Comparison of ENCODE assay signal across 8 cellular contexts in genomic region chr1:10693152-10693496, GRCh38.
A peak's percentile ranks its signal among the peaks of the same experiment; 100 is the strongest.
DNase-seq lines count a peak whose midpoint lies in the region; TF ChIP-seq lines count a peak whose summit lies in the region.

No MANE protein-coding gene starts in this region.

- intact Hi-C loops in head of caudate nucleus (cut with DNase I) = no loop called here

- H3K4me2 ChIP-seq in smooth muscle cell = peak overlapping the region; percentile 98

- H3K4me1 ChIP-seq in iPS-20b (ENCODE audit: insufficient read depth, low read length) (no peaks in the 10 kb centered on the region; the same call in 1 of the 2 replicates), smooth muscle cell (ENCODE audit: low read depth) (peaks cover 2% of the 10 kb centered on the region)

- H3K9me3 Mint-ChIP-seq in activated CD4-positive, alpha-beta memory T cell treated with anti-CD3 and anti-CD28 coated beads, Interleukin-2, amount 10 ng/mL, durations not matched to agents 7 days and 5 days = no peaks in the 10 kb centered on the region

- no peak overlapping the region for H2AFZ ChIP-seq in smooth muscle cell (ENCODE audit: low read depth)

- H3K79me2 ChIP-seq in smooth muscle cell (ENCODE audit: low read depth) = no peaks in the 10 kb centered on the region

- H3F3A ChIP-seq in smooth muscle cell (ENCODE audit: low read depth) = no peaks in the 10 kb centered on the region

- peak overlapping the region; percentile 56 for H3K4me3 ChIP-seq in HL-60 (replicated peaks; ENCODE audit: insufficient read depth, low read length)
- peak overlapping the region; percentile 67 for H3K4me3 ChIP-seq in iPS-20b (ENCODE audit: low read length)
- peak overlapping the region; percentile 90 for H3K4me3 ChIP-seq in smooth muscle cell

- peaks cover 19% of the 10 kb centered on the region for H3K27me3 Mint-ChIP-seq in activated CD4-positive, alpha-beta memory T cell treated with anti-CD3 and anti-CD28 coated beads, Interleukin-2, amount 10 ng/mL, durations not matched to agents 7 days and 5 days

- no peaks in the 10 kb centered on the region for H3K36me3 Mint-ChIP-seq in activated CD4-positive, alpha-beta memory T cell treated with anti-CD3 and anti-CD28 coated beads, Interleukin-2, amount 10 ng/mL, durations not matched to agents 7 days and 5 days (ENCODE audit: low read depth)

- H3K27ac ChIP-seq in HL-60 (replicated peaks) (no peak overlapping the region), iPS-20b (ENCODE audit: low read length) (no peak overlapping the region), smooth muscle cell (ENCODE audit: low read depth) (no peak overlapping the region)

- no peaks in the 10 kb centered on the region for H4K20me1 ChIP-seq in smooth muscle cell (ENCODE audit: low read depth)

- H3K9me3 ChIP-seq in iPS-20b (ENCODE audit: insufficient read depth, low read depth, low read length) = no peaks in the 10 kb centered on the region
- H3K9me3 ChIP-seq in smooth muscle cell (replicated peaks; ENCODE audit: low read depth) = no peaks in the 10 kb centered on the region

- no peak for DNase-seq in HL-60 (ENCODE audit: low read depth in 1 of 2, low spot score in 1 of 2)
- no peak for DNase-seq in activated CD4-positive, alpha-beta memory T cell treated with anti-CD3 and anti-CD28 coated beads, Interleukin-2, amount 10 ng/mL, durations not matched to agents 7 days and 5 days
- no peak for DNase-seq in smooth muscle cell (lab: John Stamatoyannopoulos, UW; ENCODE audit: unreplicated experiment)
- no peak for DNase-seq in head of caudate nucleus
- DNase-seq in NCI-H510A treated with DMSO at 0.1 percent for 48 hours (lab: John Stamatoyannopoulos, UW) = no peak
- no peak for DNase-seq in DMS153 (lab: John Stamatoyannopoulos, UW)
- no peak for DNase-seq in NCI-H345 treated with DMSO at 0.1 percent for 48 hours (lab: John Stamatoyannopoulos, UW; ENCODE audit: unreplicated experiment)

- H3K9ac ChIP-seq in iPS-20b (ENCODE audit: low read depth, low read length) (no peak overlapping the region), smooth muscle cell (ENCODE audit: low read depth) (no peak overlapping the region)

- POLR2A ChIA-PET in activated CD4-positive, alpha-beta memory T cell treated with anti-CD3 and anti-CD28 coated beads, Interleukin-2, amount 10 ng/mL, durations not matched to agents 7 days and 5 days (lab: Charles Lee) = interaction anchor here (0.9 kb wide), 1 partner anchor 181 kb away, joined by 3 read pairs; no protein-coding TSS in a partner anchor

- H3K36me3 ChIP-seq in iPS-20b (ENCODE audit: insufficient read depth, low read depth, low read length) (no peaks in the 10 kb centered on the region), smooth muscle cell (ENCODE audit: low read depth) (no peaks in the 10 kb centered on the region)

- H3K4me1 Mint-ChIP-seq in activated CD4-positive, alpha-beta memory T cell treated with anti-CD3 and anti-CD28 coated beads, Interleukin-2, amount 10 ng/mL, durations not matched to agents 7 days and 5 days = peaks cover 26% of the 10 kb centered on the region

- H3K27me3 ChIP-seq in HL-60 (ENCODE audit: insufficient read depth, poor library complexity, severe bottlenecking) (peaks cover 16% of the 10 kb centered on the region), iPS-20b (ENCODE audit: insufficient read depth, low read length) (peaks cover 25% of the 10 kb centered on the region), smooth muscle cell (ENCODE audit: low read depth) (peaks cover 4% of the 10 kb centered on the region)

- WGBS in smooth muscle cell (ENCODE audit: low lambda C conversion rate) = 68% methylated on average over 6 of the region's 6 CpGs

- CTCF ChIA-PET in activated CD4-positive, alpha-beta memory T cell treated with anti-CD3 and anti-CD28 coated beads, Interleukin-2, amount 10 ng/mL, durations not matched to agents 7 days and 5 days (lab: Charles Lee) = interaction anchor here (1.0 to 2.1 kb wide), 3 partner anchors 174 to 198 kb away, joined by 4 to 10 read pairs (median 10); no protein-coding TSS in a partner anchor

- peak overlapping the region; percentile 84 for H3K4me3 Mint-ChIP-seq in activated CD4-positive, alpha-beta memory T cell treated with anti-CD3 and anti-CD28 coated beads, Interleukin-2, amount 10 ng/mL, durations not matched to agents 7 days and 5 days

- H3K27ac Mint-ChIP-seq in activated CD4-positive, alpha-beta memory T cell treated with anti-CD3 and anti-CD28 coated beads, Interleukin-2, amount 10 ng/mL, durations not matched to agents 7 days and 5 days = peak overlapping the region; percentile 62

- no peak for TF ChIP-seq CTCF in HL-60 (IDR thresholded peaks at IDR 0.05; ENCODE audit: insufficient read depth, low read length)
- TF ChIP-seq CTCF in smooth muscle cell (IDR thresholded peaks at IDR 0.05; ENCODE audit: borderline replicate concordance, insufficient read depth, poor library complexity, severe bottlenecking) = no peak
